In genomic region chr13:114236224-114236623, GRCh38 we compare ENCODE assay signal across 10 cellular contexts. TPM values are rescaled to one million over a fixed set of nuclear protein-coding genes. Genes with fewer than 3 reads are reported as not detected.
A peak's percentile ranks its signal among the peaks of the same experiment; 100 is the strongest.
DNase-seq lines count a peak whose midpoint lies in the region; ATAC-seq and TF ChIP-seq lines count a peak whose summit lies in the region.
"Had no signal": no experiment of that assay in that cellular context is flagged by ENCODE, and none has a peak within 500 bp of the region (broad histone marks: within the 10 kb centered on the region; RNA-seq: fewer than 3 reads in every experiment).

No MANE protein-coding gene starts in this region.

- ATAC-seq in GM19035 (IDR thresholded peaks at IDR 0.05; ENCODE audit: unreplicated experiment), result no peak
- ATAC-seq in GM18520 (IDR thresholded peaks at IDR 0.05; ENCODE audit: unreplicated experiment), result no peak

- peak overlapping the region; percentile 94 for H2AFZ ChIP-seq in mammary epithelial cell (ENCODE audit: low read depth, low read length)

- DNase-seq in AG04450 (ENCODE audit: low read depth, low spot score) (no peak), mammary epithelial cell (no peak), NCI-H128 (lab: John Stamatoyannopoulos, UW; ENCODE audit: unreplicated experiment) (no peak), putamen (ENCODE audit: low spot score) (no peak)
- DNase-seq: occipital lobe had no signal

- BruUV-seq in mammary epithelial cell (replicated peaks; lab: Mats Ljungman, UMichigan), result no TSS peak

- H3K36me3 ChIP-seq in HUES64 (ENCODE audit: insufficient read depth, low read length) (peaks cover 46% of the 10 kb centered on the region), mammary epithelial cell (ENCODE audit: insufficient read depth, low read length) (peaks cover 26% of the 10 kb centered on the region), muscle layer of duodenum (ENCODE audit: control insufficient read depth in 1 of 2, insufficient read depth in 2 of 2, low read length in 2 of 2) (peaks cover 31 to 40% of the 10 kb centered on the region in 2 donors)

- H3K4me2 ChIP-seq in mammary epithelial cell (ENCODE audit: insufficient read depth, low read depth, low read length), result peak overlapping the region; percentile 95

- H3K27me3 ChIP-seq in AG04450 (ENCODE audit: control insufficient read depth, insufficient read depth, low read length), result no peaks in the 10 kb centered on the region
- H3K27me3 ChIP-seq in HUES64 (ENCODE audit: insufficient read depth, low read length), result peaks cover 6% of the 10 kb centered on the region; the same call in 1 of the 2 replicates
- H3K27me3 ChIP-seq in mammary epithelial cell (ENCODE audit: insufficient read depth, low read length), result no peaks in the 10 kb centered on the region
- H3K27me3 ChIP-seq in muscle layer of duodenum (ENCODE audit: low read depth, low read length), result no peaks in the 10 kb centered on the region
- H3K27me3 ChIP-seq: ascending aorta had no signal

- peaks cover 29% of the 10 kb centered on the region for H3K79me2 ChIP-seq in mammary epithelial cell (ENCODE audit: insufficient read depth, low read length)

- in situ Hi-C loops in mammary epithelial cell (cut with MboI; ENCODE audit: low sequenced_read_pairs in 2 of 2), result no loop called here

- H3K9ac ChIP-seq in HUES64 (ENCODE audit: low read depth, low read length) (no peak overlapping the region; the same call in 1 of the 2 replicates), mammary epithelial cell (ENCODE audit: insufficient read depth, low read length) (peak overlapping the region; percentile 72)

- TF ChIP-seq CTCF in AG04450 (IDR thresholded peaks at IDR 0.05; ENCODE audit: low read depth, low read length) (no peak), mammary epithelial cell (conservative IDR thresholded peaks at IDR 0.05 in 1 of 2, IDR thresholded peaks at IDR 0.05 in 1 of 2; ENCODE audit: extremely low read depth in 1 of 2, insufficient read depth in 1 of 2, low read depth in 1 of 2, low read length in 2 of 2) (no peak)

- H3K4me3 ChIP-seq in AG04450 (ENCODE audit: low read depth, low read length) (peak overlapping the region; percentile 91), HUES64 (ENCODE audit: low read length) (peak overlapping the region; percentile 92), mammary epithelial cell (replicated peaks in 1 of 3; ENCODE audit: insufficient read depth in 1 of 3, low read depth in 2 of 3, low read length in 3 of 3) (peak overlapping the region; percentile 87 to 93 (median 92)), muscle layer of duodenum (ENCODE audit: low read depth in 1 of 2, low read length in 2 of 2) (peak overlapping the region; percentile 94 to 96)

- H3K4me1 ChIP-seq in HUES64 (ENCODE audit: insufficient read depth, low read length) (peaks cover 13% of the 10 kb centered on the region), mammary epithelial cell (ENCODE audit: insufficient read depth, low read length) (no peaks in the 10 kb centered on the region), muscle layer of duodenum (ENCODE audit: control insufficient read depth in 1 of 2, insufficient read depth in 2 of 2, low read length in 2 of 2) (peaks cover 7 to 10% of the 10 kb centered on the region in 2 donors)

- 80% methylated on average over 1 of the region's 4 CpGs for WGBS in HUES64
- 53% methylated on average over 4 of the region's 4 CpGs for WGBS in mammary epithelial cell (ENCODE audit: low coverage, missing lambda C conversion rate)

- peaks cover 3% of the 10 kb centered on the region; the same call in 1 of the 2 replicates for H3K9me3 ChIP-seq in AG04450 (ENCODE audit: control insufficient read depth, insufficient read depth, low read length)
- peaks cover 3% of the 10 kb centered on the region; the same call in 1 of the 2 replicates for H3K9me3 ChIP-seq in HUES64 (ENCODE audit: insufficient read depth, low read depth, low read length)
- no peaks in the 10 kb centered on the region for H3K9me3 ChIP-seq in mammary epithelial cell (replicated peaks; ENCODE audit: insufficient read depth, low read length)
- H3K9me3 ChIP-seq in muscle layer of duodenum (ENCODE audit: control insufficient read depth in 1 of 2, low read length in 2 of 2), result no peaks in the 10 kb centered on the region
- H3K9me3 ChIP-seq: ascending aorta had no signal

- no peaks in the 10 kb centered on the region for H4K20me1 ChIP-seq in mammary epithelial cell (ENCODE audit: insufficient read depth, low read length)

- dilution Hi-C loops in mammary epithelial cell (cut with HindIII; ENCODE audit: low sequenced_read_pairs), result no loop called here

- POLR2A ChIA-PET in AG04450 (lab: Yijun Ruan, JAX), result no interaction called here

- CTCF ChIA-PET in AG04450 (lab: Charles Lee) (interaction anchor here (0.7 to 0.9 kb wide), 2 partner anchors 8 to 14 kb away, joined by 3 read pairs; no protein-coding TSS in a partner anchor), mammary epithelial cell (lab: Charles Lee; ENCODE audit: low non-redundant PET) (no interaction called here)

- H3K27ac ChIP-seq in AG04450 (ENCODE audit: low read depth, low read length), result no peak overlapping the region
- no peak overlapping the region for H3K27ac ChIP-seq in HUES64 (ENCODE audit: low read depth, low read length)
- H3K27ac ChIP-seq in mammary epithelial cell (ENCODE audit: insufficient read depth, low read depth, low read length), result peak overlapping the region; percentile 59
- H3K27ac ChIP-seq in muscle layer of duodenum (ENCODE audit: low read length), result no peak overlapping the region

- intact Hi-C loops in mammary epithelial cell (cut with micrococcal nuclease), result no loop called here

RNA-seq across cellular contexts. Expression of gene CDC16, which starts 1.5 kb away (rescaled TPM):
- 88.2 and 112 TPM in 2 replicates for polyA plus RNA-seq in AG04450 (2011; rRNA removed)
- polyA minus RNA-seq in AG04450 (2011; rRNA and poly(A)+ RNA removed), result 53.5 and 78.5 TPM in 2 replicates
- polyA plus RNA-seq in HUES64 (2013, experiment 1 of 2), result 68.9 TPM
- polyA plus RNA-seq in HUES64 (2013, experiment 2 of 2), result 64.1 TPM
- total RNA-seq in mammary epithelial cell, result 10 to 100 TPM; 50.2 to 54.9 TPM
- 37.3 TPM for polyA plus RNA-seq in mammary epithelial cell
- polyA minus RNA-seq in mammary epithelial cell, result 54.0 TPM

RNA-seq across cellular contexts. Expression of gene UPF3A, which starts 45.2 kb away (rescaled TPM):
- polyA plus RNA-seq in AG04450 (2011; rRNA removed) (52.3 and 60.3 TPM in 2 replicates), mammary epithelial cell (20.2 TPM)
- 16.2 and 18.4 TPM in 2 replicates for polyA minus RNA-seq in AG04450 (2011; rRNA and poly(A)+ RNA removed)
- polyA plus RNA-seq in HUES64 (2013, experiment 1 of 2), result 62.9 TPM
- 67.1 TPM for polyA plus RNA-seq in HUES64 (2013, experiment 2 of 2)
- 10 to 100 TPM; 17.8 to 36.3 TPM for total RNA-seq in mammary epithelial cell
- polyA minus RNA-seq in mammary epithelial cell, result 12.1 TPM

RNA-seq across cellular contexts. Expression of gene CFAP97D2, which starts 57.2 kb away (rescaled TPM):
- polyA plus RNA-seq in AG04450 (2011; rRNA removed) (not detected in 2 replicates), mammary epithelial cell (not detected)
- not detected in 2 replicates for polyA minus RNA-seq in AG04450 (2011; rRNA and poly(A)+ RNA removed)
- not detected for polyA plus RNA-seq in HUES64 (2013, experiment 1 of 2)
- not detected for polyA plus RNA-seq in HUES64 (2013, experiment 2 of 2)
- total RNA-seq in mammary epithelial cell, result not detected
- polyA minus RNA-seq in mammary epithelial cell, result not detected
- total RNA-seq: ascending aorta, occipital lobe had no signal
